11 cellular contexts compared by ENCODE assay signal in genomic region chr11:94322501-94322900, GRCh38. TPM values are rescaled to one million over a fixed set of nuclear protein-coding genes. Genes with fewer than 3 reads are reported as not detected.
"Had no signal": no experiment of that assay in that cellular context is flagged by ENCODE, and none has a peak within 500 bp of the region (broad histone marks: within the 10 kb centered on the region; RNA-seq: fewer than 3 reads in every experiment).

No MANE protein-coding gene starts in this region.

- H3K27ac ChIP-seq: GM23248 had no signal

- H3K36me3 ChIP-seq: HAP-1 had no signal

- DNase-seq: GM23248, GOT3, H7, H9, HCEC 1CT, HFFc6 had no signal

- ATAC-seq: GM23338, HCT116 had no signal

- H3K4me3 ChIP-seq: GM23248, GM23338, HAP-1 had no signal

- H3K9me3 Mint-ChIP-seq: GM23338, H9, HFFc6 had no signal

- H3K27ac Mint-ChIP-seq: GM23338, H9, HFFc6 had no signal

- H3K9me3 ChIP-seq: HAP-1 had no signal

- H3K4me3 Mint-ChIP-seq: GM23338, H9, HFFc6 had no signal

- H3K4me1 ChIP-seq: HAP-1 had no signal

- H3K4me1 Mint-ChIP-seq: GM23338, H9 had no signal

- H2AFZ ChIP-seq: GM23248, GM23338 had no signal

- H3K9ac ChIP-seq: GM23248 had no signal

- H3K4me2 ChIP-seq: GM23338 had no signal

RNA-seq across cellular contexts. Expression of gene IZUMO1R, which starts 18.1 kb away (rescaled TPM):
- total RNA-seq: GM23248, GM23338, H1, H4, H7, H9 had no signal
- polyA plus RNA-seq: GM23248, GM23338, H1 had no signal
